9 cellular contexts compared by ENCODE assay signal in the genomic region with DNA sequence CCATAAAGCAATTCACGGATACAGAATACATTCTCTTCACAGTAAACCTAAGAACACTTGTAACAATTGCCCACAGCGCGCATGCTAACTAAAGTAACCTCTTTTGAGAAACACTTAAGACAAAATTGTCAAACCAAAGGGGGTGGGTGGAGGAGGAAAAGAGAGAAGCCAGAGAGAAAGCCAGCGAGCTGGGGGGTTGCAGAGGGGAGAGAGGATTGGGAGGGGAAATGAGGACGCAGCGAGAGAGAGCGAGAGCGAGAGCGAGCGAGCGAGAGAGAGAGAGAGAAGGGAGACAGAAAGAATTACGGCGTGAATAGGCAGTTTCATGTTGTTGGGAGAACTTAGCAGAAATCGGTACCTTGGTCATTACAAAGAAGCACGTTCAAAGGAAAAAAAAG. TPM values are rescaled to one million over a fixed set of nuclear protein-coding genes. Genes with fewer than 3 reads are reported as not detected.
DNase-seq lines count a peak whose midpoint lies in the region; ATAC-seq and TF ChIP-seq lines count a peak whose summit lies in the region.
"Had no signal": no experiment of that assay in that cellular context is flagged by ENCODE, and none has a peak within 500 bp of the region (broad histone marks: within the 10 kb centered on the region; RNA-seq: fewer than 3 reads in every experiment).

No MANE protein-coding gene starts in this region.

- no peak overlapping the region for H3K23ac ChIP-seq in trophoblast cell (ENCODE audit: low read length)

- no peak overlapping the region for H4K12ac ChIP-seq in trophoblast cell (ENCODE audit: low read depth, low read length)

- H3K4ac ChIP-seq in trophoblast cell (ENCODE audit: low read depth, low read length), result no peak overlapping the region

- DNase-seq in GM03348 (ENCODE audit: low spot score) (peak; percentile 35), MG63 (peak; percentile 70), mammary epithelial cell (no peak), trophoblast cell (no peak), hypothalamus (lab: John Stamatoyannopoulos, UW) (no peak), Ammon's horn (ENCODE audit: low spot score) (no peak)
- DNase-seq: NCI-H226 had no signal

- no peak overlapping the region for H3K9ac ChIP-seq in mammary epithelial cell (ENCODE audit: insufficient read depth, low read length)
- H3K9ac ChIP-seq in trophoblast cell (ENCODE audit: low read length), result no peak overlapping the region

- no peaks in the 10 kb centered on the region for H3K27me3 ChIP-seq in MG63
- H3K27me3 ChIP-seq in mammary epithelial cell (ENCODE audit: insufficient read depth, low read length), result peaks cover 65% of the 10 kb centered on the region
- H3K27me3 ChIP-seq in trophoblast cell (ENCODE audit: insufficient read depth, low read length), result peaks cover 37% of the 10 kb centered on the region

- no peak for ATAC-seq in GM18517 (IDR thresholded peaks at IDR 0.05; ENCODE audit: unreplicated experiment)

- peak overlapping the region; percentile 49 for H4K8ac ChIP-seq in trophoblast cell (ENCODE audit: low read depth, low read length)

- in situ Hi-C loops in mammary epithelial cell (cut with MboI; ENCODE audit: low sequenced_read_pairs in 2 of 2), result no loop called here

- no peak overlapping the region for H2BK12ac ChIP-seq in trophoblast cell (ENCODE audit: low read length)

- H3K4me3 ChIP-seq in MG63 (peak overlapping the region; percentile 62), mammary epithelial cell (replicated peaks in 1 of 3; ENCODE audit: insufficient read depth in 1 of 3, low read depth in 2 of 3, low read length in 3 of 3) (no peak overlapping the region), trophoblast cell (ENCODE audit: low read depth, low read length) (no peak overlapping the region)

- no peak overlapping the region for H3K18ac ChIP-seq in trophoblast cell (ENCODE audit: low read length)

- H3K27ac ChIP-seq in mammary epithelial cell (ENCODE audit: insufficient read depth, low read depth, low read length), result no peak overlapping the region
- H3K27ac ChIP-seq in trophoblast cell (ENCODE audit: low read depth, low read length), result no peak overlapping the region

- WGBS in mammary epithelial cell (ENCODE audit: low coverage, missing lambda C conversion rate), result 7% methylated on average over 12 of the region's 15 CpGs
- no CpG with 5 or more reads among the region's 15 CpGs for WGBS in trophoblast cell (ENCODE audit: extremely low coverage, insufficient coverage, insufficient read length)

- no peaks in the 10 kb centered on the region for H4K20me1 ChIP-seq in mammary epithelial cell (ENCODE audit: insufficient read depth, low read length)

- H3K4me2 ChIP-seq in mammary epithelial cell (ENCODE audit: insufficient read depth, low read depth, low read length), result peak overlapping the region; percentile 83
- peak overlapping the region; percentile 86 for H3K4me2 ChIP-seq in trophoblast cell (ENCODE audit: low read length)

- H3K4me1 ChIP-seq in mammary epithelial cell (ENCODE audit: insufficient read depth, low read length) (peaks cover 10% of the 10 kb centered on the region), trophoblast cell (ENCODE audit: control insufficient read depth in 1 of 2, insufficient read depth in 2 of 2, low read length in 2 of 2) (peaks cover 13 to 14% of the 10 kb centered on the region in 2 experiments)

- H2AK5ac ChIP-seq in trophoblast cell (ENCODE audit: low read length), result no peak overlapping the region

- H3K79me2 ChIP-seq in mammary epithelial cell (ENCODE audit: insufficient read depth, low read length) (no peaks in the 10 kb centered on the region), trophoblast cell (ENCODE audit: control insufficient read depth, insufficient read depth, low read length, poor library complexity) (peaks cover 5% of the 10 kb centered on the region)

- intact Hi-C loops in mammary epithelial cell (cut with micrococcal nuclease), result no loop called here

- H4K91ac ChIP-seq in trophoblast cell (ENCODE audit: low read depth, low read length), result no peak overlapping the region

- peaks cover 18% of the 10 kb centered on the region for H3K79me1 ChIP-seq in trophoblast cell (ENCODE audit: low read length)

- H2BK120ac ChIP-seq in trophoblast cell (ENCODE audit: insufficient read depth, low read length, poor library complexity), result no peak overlapping the region

- no peak overlapping the region for H2BK5ac ChIP-seq in trophoblast cell (ENCODE audit: low read depth, low read length, poor library complexity)

- peak overlapping the region; percentile 58 for H2AFZ ChIP-seq in mammary epithelial cell (ENCODE audit: low read depth, low read length)
- H2AFZ ChIP-seq in trophoblast cell (ENCODE audit: insufficient read depth, low read length, poor library complexity), result no peak overlapping the region

- no peaks in the 10 kb centered on the region for H3K9me3 ChIP-seq in MG63
- H3K9me3 ChIP-seq in mammary epithelial cell (replicated peaks; ENCODE audit: insufficient read depth, low read length), result no peaks in the 10 kb centered on the region
- H3K9me3 ChIP-seq in trophoblast cell (ENCODE audit: insufficient read depth, low read depth, low read length), result peaks cover 2% of the 10 kb centered on the region

- no TSS peak for BruUV-seq in mammary epithelial cell (replicated peaks; lab: Mats Ljungman, UMichigan)

- CTCF ChIA-PET in mammary epithelial cell (lab: Charles Lee; ENCODE audit: low non-redundant PET), result interaction anchor here (0.8 kb wide), 1 partner anchor 120 kb away, joined by 3 read pairs; no protein-coding TSS in a partner anchor

- H3K36me3 ChIP-seq in MG63 (no peaks in the 10 kb centered on the region), mammary epithelial cell (ENCODE audit: insufficient read depth, low read length) (no peaks in the 10 kb centered on the region), trophoblast cell (ENCODE audit: control insufficient read depth in 1 of 2, insufficient read depth in 2 of 2, low read length in 2 of 2) (no peaks in the 10 kb centered on the region)

- H3K14ac ChIP-seq in trophoblast cell (ENCODE audit: low read length), result no peak overlapping the region

- TF ChIP-seq CTCF in mammary epithelial cell (conservative IDR thresholded peaks at IDR 0.05 in 1 of 2, IDR thresholded peaks at IDR 0.05 in 1 of 2; ENCODE audit: extremely low read depth in 1 of 2, insufficient read depth in 1 of 2, low read depth in 1 of 2, low read length in 2 of 2), result no peak

- dilution Hi-C loops in mammary epithelial cell (cut with HindIII; ENCODE audit: low sequenced_read_pairs), result no loop called here

RNA-seq across cellular contexts. Expression of a gene that starts 1.6 kb away (rescaled TPM):
- total RNA-seq in MG63 (2014; rRNA removed; shearing (Covaris generic); ENCODE audit: low replicate concordance), result 9.8 and 30.6 TPM in 2 replicates
- total RNA-seq in mammary epithelial cell, result not detected
- 0.67 TPM for polyA plus RNA-seq in mammary epithelial cell
- not detected for polyA minus RNA-seq in mammary epithelial cell
- 9.6 and 9.8 TPM in 2 replicates for polyA plus RNA-seq in trophoblast cell (2013)

RNA-seq across cellular contexts. Expression of a gene that starts 2.6 kb away (rescaled TPM):
- total RNA-seq in MG63 (2014; rRNA removed; shearing (Covaris generic); ENCODE audit: low replicate concordance), result 3.8 and 4.8 TPM in 2 replicates
- total RNA-seq in mammary epithelial cell, result not detected
- polyA plus RNA-seq in mammary epithelial cell, result not detected
- not detected for polyA minus RNA-seq in mammary epithelial cell
- 2.4 and 2.5 TPM in 2 replicates for polyA plus RNA-seq in trophoblast cell (2013)
- total RNA-seq: pulmonary artery endothelial cell had no signal

RNA-seq across cellular contexts. Expression of a gene that starts 7.7 kb away (rescaled TPM):
- total RNA-seq in MG63 (2014; rRNA removed; shearing (Covaris generic); ENCODE audit: low replicate concordance), result 7.0 and 7.7 TPM in 2 replicates
- total RNA-seq in mammary epithelial cell, result under 1 TPM; under 0.01 to 0.59 TPM
- polyA plus RNA-seq in mammary epithelial cell, result 0.49 TPM
- not detected for polyA minus RNA-seq in mammary epithelial cell
- 10.6 and 10.9 TPM in 2 replicates for polyA plus RNA-seq in trophoblast cell (2013)

RNA-seq across cellular contexts. Expression of a gene that starts 13.7 kb away (rescaled TPM):
- total RNA-seq in MG63 (2014; rRNA removed; shearing (Covaris generic); ENCODE audit: low replicate concordance), result 7.3 and 21.0 TPM in 2 replicates
- total RNA-seq in mammary epithelial cell, result under 1 TPM in 1 of 2 donors, not detected in 1; 0.59 TPM
- not detected for polyA plus RNA-seq in mammary epithelial cell
- polyA minus RNA-seq in mammary epithelial cell, result not detected
- polyA plus RNA-seq in trophoblast cell (2013), result 0.99 and 1.1 TPM in 2 replicates
- total RNA-seq: pulmonary artery endothelial cell had no signal

RNA-seq across cellular contexts. Expression of a gene that starts 18.9 kb away (rescaled TPM):
- not detected in 2 replicates for total RNA-seq in MG63 (2014; rRNA removed; shearing (Covaris generic); ENCODE audit: low replicate concordance)
- not detected for total RNA-seq in mammary epithelial cell
- not detected for polyA plus RNA-seq in mammary epithelial cell
- polyA minus RNA-seq in mammary epithelial cell, result not detected
- 3.2 and 3.5 TPM in 2 replicates for polyA plus RNA-seq in trophoblast cell (2013)

Comparison
In these comparisons a context has a peak if more than half of its experiments do, and no peak if none do; other contexts are left out.
1. DNase-seq: peak in GM03348 (single experiment) and MG63 (single experiment); none in mammary epithelial cell (single experiment), trophoblast cell (0 of 2), hypothalamus (0 of 51) and Ammon's horn (single experiment).
2. RNA of a gene that starts 1.6 kb away (total RNA-seq): 9.8 to 30.6 TPM in MG63; not detected in mammary epithelial cell; every median in the first group is over 10 times any median in the second.